In the genomic region with DNA sequence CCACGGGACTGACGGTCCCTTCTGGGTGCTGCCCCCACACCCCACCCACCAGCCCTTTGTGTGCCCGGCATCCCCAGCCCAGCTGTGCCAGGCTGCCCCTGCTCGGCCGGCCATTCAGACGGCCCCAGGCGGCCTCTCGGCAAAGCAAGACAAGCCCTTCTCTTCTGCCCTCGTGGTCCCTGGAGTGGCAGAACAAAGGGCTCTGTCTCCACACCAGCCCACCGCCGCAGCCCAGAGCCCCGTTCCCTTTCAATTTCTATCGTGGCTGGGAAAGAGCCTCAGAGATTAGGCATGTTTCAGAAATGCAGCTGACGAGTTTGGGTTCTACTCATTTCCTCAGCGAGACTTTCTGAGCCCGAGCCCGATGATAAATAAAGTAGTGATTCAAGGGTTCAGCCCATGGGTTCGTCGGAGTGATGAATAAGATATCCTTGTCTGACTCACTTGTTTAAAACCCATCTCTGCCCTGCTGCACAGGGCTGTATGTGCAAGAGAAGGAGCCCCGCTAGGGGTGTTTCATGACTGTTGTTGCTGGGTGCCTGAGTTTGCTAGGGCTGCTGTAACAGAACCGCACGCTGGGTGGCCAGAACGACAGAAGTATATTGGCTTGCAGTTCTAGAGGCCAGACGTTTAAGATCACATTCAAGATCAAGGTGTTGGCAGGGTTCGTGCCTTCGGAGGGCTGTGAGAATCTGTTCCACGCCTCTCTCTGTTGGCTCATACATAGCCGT, we compare ENCODE assay signal across 8 cellular contexts. TPM values are rescaled to one million over a fixed set of nuclear protein-coding genes. Genes with fewer than 3 reads are reported as not detected.
DNase-seq lines count a peak whose midpoint lies in the region; ATAC-seq and TF ChIP-seq lines count a peak whose summit lies in the region.

No MANE protein-coding gene starts in this region.

- CTCF ChIA-PET in activated CD4-positive, alpha-beta memory T cell treated with anti-CD3 and anti-CD28 coated beads, Interleukin-2, amount 10 ng/mL, durations not matched to agents 7 days and 5 days (lab: Charles Lee), result interaction anchor here (0.6 to 1.4 kb wide), 2 partner anchors 11 to 46 kb away, joined by 3 read pairs; no protein-coding TSS in a partner anchor

- H3K9me3 ChIP-seq in MG63, result no peaks in the 10 kb centered on the region

- peaks cover 16% of the 10 kb centered on the region for H3K36me3 ChIP-seq in MG63

- no peaks in the 10 kb centered on the region for H3K27me3 Mint-ChIP-seq in activated CD4-positive, alpha-beta memory T cell treated with anti-CD3 and anti-CD28 coated beads, Interleukin-2, amount 10 ng/mL, durations not matched to agents 7 days and 5 days
- no peaks in the 10 kb centered on the region for H3K27me3 Mint-ChIP-seq in mesothelial cell of epicardium (ENCODE audit: low read depth)

- POLR2A ChIA-PET in activated CD4-positive, alpha-beta memory T cell treated with anti-CD3 and anti-CD28 coated beads, Interleukin-2, amount 10 ng/mL, durations not matched to agents 7 days and 5 days (lab: Charles Lee), result interaction anchor here (1.2 to 2.4 kb wide), 3 partner anchors 46 to 215 kb away, joined by 3 to 14 read pairs (median 3); no protein-coding TSS in a partner anchor

- H3K27ac Mint-ChIP-seq in activated CD4-positive, alpha-beta memory T cell treated with anti-CD3 and anti-CD28 coated beads, Interleukin-2, amount 10 ng/mL, durations not matched to agents 7 days and 5 days, result peak overlapping the region; percentile 86
- H3K27ac Mint-ChIP-seq in mesothelial cell of epicardium, result peak overlapping the region; percentile 66

- TF ChIP-seq CTCF in mesothelial cell of epicardium (IDR thresholded peaks at IDR 0.05; ENCODE audit: unreplicated experiment), result no peak

- no peaks in the 10 kb centered on the region for H3K27me3 ChIP-seq in MG63

- DNase-seq in MG63 (peak; percentile 97), ecto neural progenitor cell (ENCODE audit: low spot score) (peak; percentile 68), mesothelial cell of epicardium (ENCODE audit: low spot score in 2 of 2, unreplicated experiment in 2 of 2) (no peak), NCI-H446 treated with DMSO at 0.1 percent for 48 hours (lab: John Stamatoyannopoulos, UW) (no peak)
- DNase-seq in activated CD4-positive, alpha-beta memory T cell treated with anti-CD3 and anti-CD28 coated beads, Interleukin-2, amount 10 ng/mL, durations not matched to agents 7 days and 5 days, result peak; percentile 81
- peak; percentile 46 for DNase-seq in stimulated activated CD8-positive, alpha-beta memory T cell treated with anti-CD3 and anti-CD28 coated beads, Interleukin-12 subunit alpha, Interleukin-12 subunit beta, amount 100 ng/mL, for 4 hours (ENCODE audit: low read depth)

- no peaks in the 10 kb centered on the region for H3K9me3 Mint-ChIP-seq in activated CD4-positive, alpha-beta memory T cell treated with anti-CD3 and anti-CD28 coated beads, Interleukin-2, amount 10 ng/mL, durations not matched to agents 7 days and 5 days
- H3K9me3 Mint-ChIP-seq in mesothelial cell of epicardium, result no peaks in the 10 kb centered on the region

- peak overlapping the region; percentile 49 for H3K4me3 ChIP-seq in MG63

- peaks cover 55% of the 10 kb centered on the region for H3K4me1 Mint-ChIP-seq in activated CD4-positive, alpha-beta memory T cell treated with anti-CD3 and anti-CD28 coated beads, Interleukin-2, amount 10 ng/mL, durations not matched to agents 7 days and 5 days
- H3K4me1 Mint-ChIP-seq in mesothelial cell of epicardium, result peaks cover 21% of the 10 kb centered on the region

- peaks cover 42% of the 10 kb centered on the region for H3K36me3 Mint-ChIP-seq in activated CD4-positive, alpha-beta memory T cell treated with anti-CD3 and anti-CD28 coated beads, Interleukin-2, amount 10 ng/mL, durations not matched to agents 7 days and 5 days (ENCODE audit: low read depth)
- no peaks in the 10 kb centered on the region for H3K36me3 Mint-ChIP-seq in mesothelial cell of epicardium

- peak overlapping the region; percentile 69 for H3K4me3 Mint-ChIP-seq in activated CD4-positive, alpha-beta memory T cell treated with anti-CD3 and anti-CD28 coated beads, Interleukin-2, amount 10 ng/mL, durations not matched to agents 7 days and 5 days
- H3K4me3 Mint-ChIP-seq in mesothelial cell of epicardium, result peak overlapping the region; percentile 52

- ATAC-seq in GM18873 (IDR thresholded peaks at IDR 0.05; ENCODE audit: low FRiP score, unreplicated experiment) (peak; percentile 38), HG02973 (IDR thresholded peaks at IDR 0.05; ENCODE audit: unreplicated experiment) (no peak)

RNA-seq across cellular contexts. Expression of a gene that starts 4.3 kb away (rescaled TPM):
- total RNA-seq in MG63 (2014; rRNA removed; shearing (Covaris generic); ENCODE audit: low replicate concordance), result 18.4 and 20.4 TPM in 2 replicates
- total RNA-seq in activated CD4-positive, alpha-beta memory T cell treated with anti-CD3 and anti-CD28 coated beads, Interleukin-2, amount 10 ng/mL, durations not matched to agents 7 days and 5 days, result 100 to 1,000 TPM; 190 to 203 TPM
- total RNA-seq in mesothelial cell of epicardium, result 86.0 to 90.8 TPM (median 87.7 TPM) in 3 replicates

RNA-seq across cellular contexts. Expression of a gene that starts 4.6 kb away (rescaled TPM):
- total RNA-seq in MG63 (2014; rRNA removed; shearing (Covaris generic); ENCODE audit: low replicate concordance), result 8.6 and 9.8 TPM in 2 replicates
- total RNA-seq in activated CD4-positive, alpha-beta memory T cell treated with anti-CD3 and anti-CD28 coated beads, Interleukin-2, amount 10 ng/mL, durations not matched to agents 7 days and 5 days, result 10 to 100 TPM; 37.0 to 40.6 TPM
- 11.9 to 14.7 TPM (median 13.3 TPM) in 3 replicates for total RNA-seq in mesothelial cell of epicardium

RNA-seq across cellular contexts. Expression of a gene that starts 53.3 kb away (rescaled TPM):
- 2.6 TPM in 1 of 2 replicates, not detected in the other for total RNA-seq in MG63 (2014; rRNA removed; shearing (Covaris generic); ENCODE audit: low replicate concordance)
- total RNA-seq in activated CD4-positive, alpha-beta memory T cell treated with anti-CD3 and anti-CD28 coated beads, Interleukin-2, amount 10 ng/mL, durations not matched to agents 7 days and 5 days, result 1 to 10 TPM; 1.2 to 1.4 TPM
- total RNA-seq in mesothelial cell of epicardium, result 38.8 to 43.0 TPM (median 40.9 TPM) in 3 replicates

Comparison
In these comparisons a context has a peak if more than half of its experiments do, and no peak if none do; other contexts are left out.
1. DNase-seq: peak in MG63 (single experiment), activated CD4-positive, alpha-beta memory T cell treated with anti-CD3 and anti-CD28 coated beads, Interleukin-2, amount 10 ng/mL, durations not matched to agents 7 days and 5 days (single experiment), ecto neural progenitor cell (single experiment) and stimulated activated CD8-positive, alpha-beta memory T cell treated with anti-CD3 and anti-CD28 coated beads, Interleukin-12 subunit alpha, Interleukin-12 subunit beta, amount 100 ng/mL, for 4 hours (single experiment); none in mesothelial cell of epicardium (0 of 2) and NCI-H446 treated with DMSO at 0.1 percent for 48 hours (single experiment).
2. RNA of a gene that starts 53.3 kb away (total RNA-seq): 38.8 to 43.0 TPM in mesothelial cell of epicardium; 2.6 TPM in MG63 and 1.2 to 1.4 TPM in activated CD4-positive, alpha-beta memory T cell treated with anti-CD3 and anti-CD28 coated beads, Interleukin-2, amount 10 ng/mL, durations not matched to agents 7 days and 5 days; every median in the first group is over 10 times any median in the second.